Comparison of ENCODE assay signal across 8 cellular contexts in the genomic region with DNA sequence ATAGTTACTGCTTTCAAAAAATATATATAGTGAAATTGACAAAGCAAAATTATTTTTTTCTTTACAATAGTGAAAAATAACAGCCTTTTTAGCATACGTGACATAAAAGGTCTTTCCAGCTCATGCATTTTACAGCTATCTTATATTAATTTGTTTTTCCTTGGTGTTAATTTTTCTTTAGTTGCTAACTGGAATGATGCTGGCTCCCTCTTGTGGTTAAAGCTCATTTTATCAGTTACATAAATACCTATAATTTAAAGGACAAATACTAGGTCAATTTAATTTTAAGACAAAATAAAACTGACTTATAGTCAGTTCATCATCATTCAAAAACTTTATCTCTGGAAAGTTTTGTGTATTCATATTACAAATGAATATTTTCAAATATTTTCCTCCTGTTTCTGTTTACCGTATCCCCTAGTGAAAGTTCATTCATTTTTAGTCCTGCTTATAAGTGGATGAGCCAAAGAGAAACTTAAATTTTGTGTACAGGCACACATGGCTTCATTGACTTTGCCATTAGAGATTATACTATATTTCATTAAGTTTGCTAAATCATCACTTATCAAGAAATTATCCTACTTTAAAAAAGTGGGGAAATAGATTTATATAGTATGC. TPM values are rescaled to one million over a fixed set of nuclear protein-coding genes. Genes with fewer than 3 reads are reported as not detected.
DNase-seq lines count a peak whose midpoint lies in the region; ATAC-seq, FAIRE-seq and TF ChIP-seq lines count a peak whose summit lies in the region.

No MANE protein-coding gene starts in this region.

- TF ChIP-seq EP300 in upper lobe of left lung (IDR thresholded peaks at IDR 0.05) = no peak

- no peak for TF ChIP-seq POLR2A in upper lobe of left lung (IDR thresholded peaks at IDR 0.05)

- no peak overlapping the region for H3K4me3 ChIP-seq in HEK293 (ENCODE audit: low read depth, low read length)
- H3K4me3 ChIP-seq in upper lobe of left lung = no peak overlapping the region

- no peak overlapping the region for H3K27ac ChIP-seq in HEK293 (ENCODE audit: extremely low read depth, low read depth, low read length)
- no peak overlapping the region for H3K27ac ChIP-seq in upper lobe of left lung

- no peaks in the 10 kb centered on the region for H3K27me3 ChIP-seq in upper lobe of left lung

- no peaks in the 10 kb centered on the region for H3K9me3 ChIP-seq in HEK293 (ENCODE audit: control insufficient read depth, insufficient read depth, low read depth, low read length)
- H3K9me3 ChIP-seq in upper lobe of left lung = no peaks in the 10 kb centered on the region

- no peaks in the 10 kb centered on the region; the same call in 1 of the 2 replicates for H3K4me1 ChIP-seq in HEK293 (ENCODE audit: control insufficient read depth, insufficient read depth, low read length)
- H3K4me1 ChIP-seq in upper lobe of left lung = no peaks in the 10 kb centered on the region

- CTCF ChIA-PET in HEK293 (lab: Yijun Ruan, JAX) = interaction anchor here (0.6 to 5.0 kb wide), 19 partner anchors 10 to 1278 kb away, joined by 3 to 25 read pairs (median 4); a partner anchor contains a TSS

- ATAC-seq in upper lobe of left lung (ENCODE audit: low FRiP score in 2 of 2) (no peak), GM19467 (IDR thresholded peaks at IDR 0.05; ENCODE audit: unreplicated experiment) (no peak)

- TF ChIP-seq CTCF in HEK293 (tag by site-specific recombination; IDR thresholded peaks at IDR 0.05) (no peak), upper lobe of left lung (IDR thresholded peaks at IDR 0.05) (peak in 5 of 6 experiments; percentile 4 to 59 (median 47))

- POLR2A ChIA-PET in HEK293 (lab: Yijun Ruan, JAX) = no interaction called here

- WGBS in upper lobe of left lung, 2 donors = 75 to 81% methylated on average over 2 of the region's 2 CpGs

- DNase-seq in CD1c-positive myeloid dendritic cell (ENCODE audit: extremely low spot score) (peak; percentile 41), SKM-1 (lab: John Stamatoyannopoulos, UW; ENCODE audit: unreplicated experiment) (peak; percentile 16), globus pallidus (ENCODE audit: low spot score) (peak; percentile 20), upper lobe of left lung (no peak), GM19240 (ENCODE audit: insufficient read length, low spot score) (no peak), urothelium cell line (ENCODE audit: low spot score) (no peak)

- FAIRE-seq in urothelium cell line (lab: Jason Lieb, UNC) = no peak

- H3K36me3 ChIP-seq in HEK293 (ENCODE audit: control insufficient read depth in 2 of 2, insufficient read depth in 1 of 2, low read length in 2 of 2) = peaks cover 0 to 9% of the 10 kb centered on the region in 2 experiments; a peak in 1 of 3 replicates
- peaks cover 0 to 20% (median 6%) of the 10 kb centered on the region in 4 donors for H3K36me3 ChIP-seq in upper lobe of left lung

TF ChIP-seq in HEK293, 187 proteins besides CTCF, POLR2A, EP300 and RAD21:
- TF ChIP-seq, protein P1, sequence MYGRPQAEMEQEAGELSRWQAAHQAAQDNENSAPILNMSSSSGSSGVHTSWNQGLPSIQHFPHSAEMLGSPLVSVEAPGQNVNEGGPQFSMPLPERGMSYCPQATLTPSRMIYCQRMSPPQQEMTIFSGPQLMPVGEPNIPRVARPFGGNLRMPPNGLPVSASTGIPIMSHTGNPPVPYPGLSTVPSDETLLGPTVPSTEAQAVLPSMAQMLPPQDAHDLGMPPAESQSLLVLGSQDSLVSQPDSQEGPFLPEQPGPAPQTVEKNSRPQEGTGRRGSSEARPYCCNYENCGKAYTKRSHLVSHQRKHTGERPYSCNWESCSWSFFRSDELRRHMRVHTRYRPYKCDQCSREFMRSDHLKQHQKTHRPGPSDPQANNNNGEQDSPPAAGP (tag by site-specific recombination; IDR thresholded peaks at IDR 0.05) = no peak
- TF ChIP-seq ZNF654 (tag by site-specific recombination; IDR thresholded peaks at IDR 0.05; ENCODE audit: low read depth) = peak; percentile 60

RNA-seq across cellular contexts. Expression of a gene that starts 9.9 kb away (rescaled TPM):
- 10 to 100 TPM; 20.8 to 78.2 (median 27.2) TPM for total RNA-seq in upper lobe of left lung

RNA-seq across cellular contexts. Expression of a gene that starts 54.5 kb away (rescaled TPM):
- total RNA-seq in upper lobe of left lung = 10 to 100 TPM in 3 of 6 donors, 1 to 10 TPM in 3; 7.0 to 41.9 (median 10.6) TPM

Comparison
In these comparisons a context has a peak if more than half of its experiments do, and no peak if none do; other contexts are left out.
1. DNase-seq: peak in CD1c-positive myeloid dendritic cell (single experiment), SKM-1 (single experiment) and globus pallidus (single experiment); none in upper lobe of left lung (0 of 2), GM19240 (single experiment) and urothelium cell line (single experiment).